ENCODE assay signal across 8 cellular contexts in genomic region chr19:18541992-18542935, GRCh38. TPM values are rescaled to one million over a fixed set of nuclear protein-coding genes. Genes with fewer than 3 reads are reported as not detected.
A peak's percentile ranks its signal among the peaks of the same experiment; 100 is the strongest.
DNase-seq lines count a peak whose midpoint lies in the region; ATAC-seq and TF ChIP-seq lines count a peak whose summit lies in the region.

No MANE protein-coding gene starts in this region.

- no peaks in the 10 kb centered on the region for H3K9me3 Mint-ChIP-seq in CD4-positive, CD25-positive, alpha-beta regulatory T cell
- H3K9me3 Mint-ChIP-seq in naive B cell, result no peaks in the 10 kb centered on the region

- intact Hi-C loops in colonic mucosa (cut with DNase I), result no loop called here

- peak overlapping the region; percentile 80 for H3K27ac ChIP-seq in CD4-positive, CD25-positive, alpha-beta regulatory T cell (ENCODE audit: insufficient read depth, low read length, poor library complexity, severe bottlenecking)
- H3K27ac ChIP-seq in colonic mucosa, result no peak overlapping the region

- H3K36me3 Mint-ChIP-seq in CD4-positive, CD25-positive, alpha-beta regulatory T cell, result peaks cover 3% of the 10 kb centered on the region
- H3K36me3 Mint-ChIP-seq in naive B cell, result no peaks in the 10 kb centered on the region

- TF ChIP-seq CTCF in NB4 (IDR thresholded peaks at IDR 0.05; ENCODE audit: low read depth, low read length) (no peak), colonic mucosa (IDR thresholded peaks at IDR 0.05) (no peak)

- peak overlapping the region; percentile 91 to 95 (median 91) for H3K4me3 Mint-ChIP-seq in CD4-positive, CD25-positive, alpha-beta regulatory T cell
- H3K4me3 Mint-ChIP-seq in naive B cell, result peak overlapping the region; percentile 85 to 95 (median 90)

- peaks cover 26% of the 10 kb centered on the region for H3K36me3 ChIP-seq in CD4-positive, CD25-positive, alpha-beta regulatory T cell (ENCODE audit: control insufficient read depth, insufficient read depth, low read length)
- no peaks in the 10 kb centered on the region for H3K36me3 ChIP-seq in colonic mucosa

- H3K4me1 Mint-ChIP-seq in CD4-positive, CD25-positive, alpha-beta regulatory T cell, result peaks cover 0 to 34% (median 15%) of the 10 kb centered on the region in 4 donors
- peaks cover 16 to 36% (median 25%) of the 10 kb centered on the region in 3 donors for H3K4me1 Mint-ChIP-seq in naive B cell

- ATAC-seq in CD4-positive, CD25-positive, alpha-beta regulatory T cell (ENCODE audit: low read depth in 2 of 2), result no peak
- ATAC-seq in naive B cell (ENCODE audit: low read depth in 2 of 2) (no peak), HG03108 (IDR thresholded peaks at IDR 0.05; ENCODE audit: unreplicated experiment) (no peak)

- no peaks in the 10 kb centered on the region for H3K27me3 ChIP-seq in CD4-positive, CD25-positive, alpha-beta regulatory T cell (ENCODE audit: control insufficient read depth, insufficient read depth, low read length)
- no peaks in the 10 kb centered on the region for H3K27me3 ChIP-seq in colonic mucosa

- DNase-seq in CD4-positive, CD25-positive, alpha-beta regulatory T cell, result no peak
- DNase-seq in NB4 (ENCODE audit: low read depth) (peak; percentile 23), colonic mucosa (no peak), naive B cell (no peak), MV-4-11 (lab: John Stamatoyannopoulos, UW) (no peak), NCI-H446 (lab: John Stamatoyannopoulos, UW) (no peak)
- no peak for DNase-seq in stimulated activated CD4-positive, alpha-beta T cell treated with anti-CD3 and anti-CD28 coated beads, Interleukin-1b, Interleukin-23, amount 100 ng/mL, for 48 hours

- H3K9ac ChIP-seq in colonic mucosa (ENCODE audit: low read depth in 2 of 2, low read length in 2 of 2), result peak overlapping the region; percentile 71 to 73

- H3K9me3 ChIP-seq in CD4-positive, CD25-positive, alpha-beta regulatory T cell (ENCODE audit: control insufficient read depth in 2 of 2, low read length in 2 of 2), result no peaks in the 10 kb centered on the region
- H3K9me3 ChIP-seq in colonic mucosa, result no peaks in the 10 kb centered on the region

- H3K27ac Mint-ChIP-seq in CD4-positive, CD25-positive, alpha-beta regulatory T cell, result peak overlapping the region; percentile 88 to 95 (median 90)
- peak overlapping the region; percentile 67 to 93 (median 86) for H3K27ac Mint-ChIP-seq in naive B cell

- no peak for TF ChIP-seq POLR2A in NB4 (IDR thresholded peaks at IDR 0.05; ENCODE audit: extremely low read depth, insufficient read length)

- H3K4me3 ChIP-seq in CD4-positive, CD25-positive, alpha-beta regulatory T cell (ENCODE audit: low read depth, low read length), result peak overlapping the region; percentile 68
- peak overlapping the region; percentile 48 for H3K4me3 ChIP-seq in NB4 (ENCODE audit: low read depth, low read length)
- H3K4me3 ChIP-seq in colonic mucosa, result peak overlapping the region; percentile 46

- peaks cover 18% of the 10 kb centered on the region for H3K4me1 ChIP-seq in CD4-positive, CD25-positive, alpha-beta regulatory T cell (ENCODE audit: control insufficient read depth, insufficient read depth, low read length, poor library complexity, severe bottlenecking)
- no peaks in the 10 kb centered on the region for H3K4me1 ChIP-seq in colonic mucosa

- H3K27me3 Mint-ChIP-seq in CD4-positive, CD25-positive, alpha-beta regulatory T cell, result peaks cover 4% of the 10 kb centered on the region
- H3K27me3 Mint-ChIP-seq in naive B cell, result no peaks in the 10 kb centered on the region

RNA-seq across cellular contexts. Expression of gene FKBP8, which starts 1.1 kb away (rescaled TPM):
- 186 TPM for total RNA-seq in CD4-positive, CD25-positive, alpha-beta regulatory T cell
- 100 to 1,000 TPM; 106 to 118 (median 117) TPM for polyA plus RNA-seq in CD4-positive, CD25-positive, alpha-beta regulatory T cell
- total RNA-seq in colonic mucosa, result 100 to 1,000 TPM; 190 to 200 TPM
- 100 to 1,000 TPM in 1 of 6 donors, 10 to 100 TPM in 5; 69.8 to 100 (median 71.6) TPM for polyA plus RNA-seq in naive B cell (ENCODE audit: low read depth in 6 of 6)

RNA-seq across cellular contexts. Expression of gene KXD1, which starts 15.4 kb away (rescaled TPM):
- 90.6 TPM for total RNA-seq in CD4-positive, CD25-positive, alpha-beta regulatory T cell
- polyA plus RNA-seq in CD4-positive, CD25-positive, alpha-beta regulatory T cell, result 10 to 100 TPM; 65.3 to 99.1 (median 89.9) TPM
- total RNA-seq in colonic mucosa, result 10 to 100 TPM; 66.8 to 80.4 TPM
- 100 to 1,000 TPM in 1 of 6 donors, 10 to 100 TPM in 5; 75.3 to 108 (median 84.5) TPM for polyA plus RNA-seq in naive B cell (ENCODE audit: low read depth in 6 of 6)

RNA-seq across cellular contexts. Expression of gene ELL, which starts 20.4 kb away (rescaled TPM):
- 53.6 TPM for total RNA-seq in CD4-positive, CD25-positive, alpha-beta regulatory T cell
- polyA plus RNA-seq in CD4-positive, CD25-positive, alpha-beta regulatory T cell, result 10 to 100 TPM in 1 of 4 donors, 1 to 10 TPM in 3; 7.7 to 11.8 (median 9.7) TPM
- total RNA-seq in colonic mucosa, result 10 to 100 TPM; 16.3 to 18.6 TPM
- polyA plus RNA-seq in naive B cell (ENCODE audit: low read depth in 6 of 6), result 10 to 100 TPM in 5 of 6 donors, 1 to 10 TPM in 1; 7.0 to 19.3 (median 14.6) TPM

RNA-seq across cellular contexts. Expression of gene UBA52, which starts 29.4 kb away (rescaled TPM):
- total RNA-seq in CD4-positive, CD25-positive, alpha-beta regulatory T cell, result 1,556 TPM
- polyA plus RNA-seq in CD4-positive, CD25-positive, alpha-beta regulatory T cell, result 1,000 to 10,000 TPM; 1,213 to 1,759 (median 1,573) TPM
- 1,000 to 10,000 TPM in 1 of 2 donors, 100 to 1,000 TPM in 1; 991 to 1,174 TPM for total RNA-seq in colonic mucosa
- polyA plus RNA-seq in naive B cell (ENCODE audit: low read depth in 6 of 6), result 1,000 to 10,000 TPM; 1,188 to 1,782 (median 1,685) TPM

RNA-seq across cellular contexts. Expression of gene REX1BD, which starts 46.3 kb away (rescaled TPM):
- 87.4 TPM for total RNA-seq in CD4-positive, CD25-positive, alpha-beta regulatory T cell
- polyA plus RNA-seq in CD4-positive, CD25-positive, alpha-beta regulatory T cell, result 100 to 1,000 TPM; 139 to 163 (median 148) TPM
- 10 to 100 TPM; 46.7 to 79.6 TPM for total RNA-seq in colonic mucosa
- polyA plus RNA-seq in naive B cell (ENCODE audit: low read depth in 6 of 6), result 100 to 1,000 TPM in 2 of 6 donors, 10 to 100 TPM in 4; 76.0 to 107 (median 91.9) TPM
